Comparison of ENCODE assay signal across 8 cellular contexts in the genomic region with DNA sequence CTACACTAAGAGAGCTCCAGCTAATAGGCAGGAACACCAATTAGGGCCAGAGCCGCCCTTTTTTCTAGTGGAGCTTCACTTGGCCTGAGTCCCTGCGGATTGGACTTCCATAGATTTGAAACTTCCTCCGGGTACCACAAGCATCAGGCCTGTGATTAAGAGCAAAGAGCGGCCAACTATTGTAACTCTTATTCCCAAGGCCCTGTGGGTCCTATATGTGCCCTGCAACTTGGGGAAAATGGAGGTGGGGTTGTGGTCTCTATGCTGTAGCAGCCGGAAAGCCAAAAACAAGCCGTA. TPM values are rescaled to one million over a fixed set of nuclear protein-coding genes. Genes with fewer than 3 reads are reported as not detected.
DNase-seq lines count a peak whose midpoint lies in the region; ATAC-seq and TF ChIP-seq lines count a peak whose summit lies in the region.

Gene NCBP2L (plus strand): TSS at position 198 of the 297 bp plus-strand sequence. CDS start 16,488 bp downstream, outside the sequence.

- H3K4me1 ChIP-seq in A673 (ENCODE audit: insufficient read depth, low read length, poor library complexity, severe bottlenecking) (peaks cover 5% of the 10 kb centered on the region), HUES64 (ENCODE audit: insufficient read depth, low read length) (peaks cover 11% of the 10 kb centered on the region; the same call in 1 of the 2 replicates)

- BruUV-seq in A673 (replicated peaks; lab: Mats Ljungman, UMichigan): no TSS peak

- peaks cover 20% of the 10 kb centered on the region for H3K4me1 Mint-ChIP-seq in central memory CD8-positive, alpha-beta T cell
- H3K4me1 Mint-ChIP-seq in naive thymus-derived CD8-positive, alpha-beta T cell: peaks cover 13 to 21% (median 20%) of the 10 kb centered on the region in 4 donors

- H3K36me3 Mint-ChIP-seq in central memory CD8-positive, alpha-beta T cell (ENCODE audit: insufficient read depth): peaks cover 6% of the 10 kb centered on the region
- H3K36me3 Mint-ChIP-seq in naive thymus-derived CD8-positive, alpha-beta T cell: peaks cover 0 to 2% (median 0%) of the 10 kb centered on the region in 3 donors

- H3K9me3 ChIP-seq in A673 (ENCODE audit: low read depth, low read length, poor library complexity, severe bottlenecking): no peaks in the 10 kb centered on the region
- no peaks in the 10 kb centered on the region for H3K9me3 ChIP-seq in HUES64 (ENCODE audit: insufficient read depth, low read depth, low read length)

- CTCF ChIA-PET in A673 (lab: Charles Lee): interaction anchor here (0.5 to 1.8 kb wide), 7 partner anchors 16 to 903 kb away, joined by 3 to 20 read pairs (median 5); no protein-coding TSS in a partner anchor

- H3K36me3 ChIP-seq in A673 (ENCODE audit: insufficient read depth, low read length, poor library complexity, severe bottlenecking) (no peaks in the 10 kb centered on the region), HUES64 (ENCODE audit: insufficient read depth, low read length) (no peaks in the 10 kb centered on the region)

- H3K4me3 ChIP-seq in A673 (ENCODE audit: low read depth, low read length, poor library complexity, severe bottlenecking): peak within 1 kb of the TSS; percentile 41
- H3K4me3 ChIP-seq in HUES64 (ENCODE audit: low read length): peak within 1 kb of the TSS; percentile 53

- TF ChIP-seq CTCF in A673 (conservative IDR thresholded peaks at IDR 0.05; ENCODE audit: low read depth, low read length): no peak

- H3K27ac ChIP-seq in A673 (ENCODE audit: low read depth, low read length, poor library complexity, severe bottlenecking) (no peak within 1 kb of the TSS), HUES64 (ENCODE audit: low read depth, low read length) (no peak within 1 kb of the TSS)

- DNase-seq in A673 (ENCODE audit: low spot score) (no peak), CD1c-positive myeloid dendritic cell (ENCODE audit: extremely low spot score) (no peak), NCI-H748 treated with DMSO at 0.1 percent for 48 hours (lab: John Stamatoyannopoulos, UW) (no peak)
- no peak for DNase-seq in central memory CD8-positive, alpha-beta T cell (ENCODE audit: low spot score in 2 of 2)
- no peak for DNase-seq in naive thymus-derived CD8-positive, alpha-beta T cell
- DNase-seq in central memory CD4-positive, alpha-beta T cell: no peak
- no peak for DNase-seq in stimulated activated naive CD4-positive, alpha-beta T cell treated with Interleukin-2 at 50 U/mL for 16 hours (lab: John Stamatoyannopoulos, UW)

- no peak within 1 kb of the TSS for H3K9ac ChIP-seq in HUES64 (ENCODE audit: low read depth, low read length)

- H3K27ac Mint-ChIP-seq in central memory CD8-positive, alpha-beta T cell (ENCODE audit: low read depth): peak within 1 kb of the TSS; percentile 85
- peak within 1 kb of the TSS; percentile 65 to 98 (median 96) for H3K27ac Mint-ChIP-seq in naive thymus-derived CD8-positive, alpha-beta T cell

- H3K9me3 Mint-ChIP-seq in central memory CD8-positive, alpha-beta T cell: no peaks in the 10 kb centered on the region
- no peaks in the 10 kb centered on the region for H3K9me3 Mint-ChIP-seq in naive thymus-derived CD8-positive, alpha-beta T cell

- H3K4me3 Mint-ChIP-seq in central memory CD8-positive, alpha-beta T cell: peak within 1 kb of the TSS; percentile 81
- H3K4me3 Mint-ChIP-seq in naive thymus-derived CD8-positive, alpha-beta T cell: peak within 1 kb of the TSS; percentile 86 to 96 (median 89)

- WGBS in HUES64: 86% methylated on average over 6 of the region's 6 CpGs

- POLR2A ChIA-PET in A673 (lab: Charles Lee; ENCODE audit: low non-redundant PET): no interaction called here
- POLR2A ChIA-PET in naive thymus-derived CD8-positive, alpha-beta T cell (lab: Charles Lee): interaction anchor here (0.8 to 4.6 kb wide), 10 partner anchors 36 to 778 kb away, joined by 3 to 90 read pairs (median 6); partner anchors contain the start of gene MID2

- intact Hi-C loops in A673 (cut with micrococcal nuclease; ENCODE audit: unreplicated experiment): loop anchor here (1.0 to 10.0 kb wide), 6 partner anchors 61 to 883 kb away; no protein-coding TSS in a partner anchor

- no peak for ATAC-seq in central memory CD8-positive, alpha-beta T cell (replicated peaks; ENCODE audit: extremely low read depth, poor library complexity, severe bottlenecking)
- ATAC-seq in naive thymus-derived CD8-positive, alpha-beta T cell: no peak

- H3K27me3 ChIP-seq in A673 (replicated peaks; ENCODE audit: insufficient read depth, low read depth, low read length, poor library complexity) (no peaks in the 10 kb centered on the region), HUES64 (ENCODE audit: insufficient read depth, low read length) (peaks cover 42% of the 10 kb centered on the region)

- no peaks in the 10 kb centered on the region for H3K27me3 Mint-ChIP-seq in central memory CD8-positive, alpha-beta T cell
- H3K27me3 Mint-ChIP-seq in naive thymus-derived CD8-positive, alpha-beta T cell: no peaks in the 10 kb centered on the region

RNA-seq across cellular contexts. Expression of gene NCBP2L, which starts in this region (rescaled TPM):
- total RNA-seq in A673 (2021): not detected in 2 replicates
- polyA plus RNA-seq in HUES64 (2013, experiment 1 of 2): not detected
- not detected for polyA plus RNA-seq in HUES64 (2013, experiment 2 of 2)
- not detected for total RNA-seq in naive thymus-derived CD8-positive, alpha-beta T cell
- under 1 TPM in 2 of 3 donors, not detected in 1; 0.17 to 0.21 TPM for polyA plus RNA-seq in naive thymus-derived CD8-positive, alpha-beta T cell
